Comparison of ENCODE assay signal across 23 cellular contexts in genomic region chr7:45479781-45480180, GRCh38.
"Had no signal": no experiment of that assay in that cellular context is flagged by ENCODE, and none has a peak within 500 bp of the region (broad histone marks: within the 10 kb centered on the region; RNA-seq: fewer than 3 reads in every experiment).

No MANE protein-coding gene starts in this region.

- H3K4me3 ChIP-seq: esophagus squamous epithelium, gastrocnemius medialis, heart right ventricle, left lung, lower lobe of right lung, mucosa of descending colon had no signal

- DNase-seq: cortex of kidney; effector CD8-positive, alpha-beta T cell; effector memory CD8-positive, alpha-beta T cell; endodermal cell; erythroblast; esophagus squamous epithelium; foreskin fibroblast; foreskin melanocyte; gastrocnemius medialis; glutamatergic neuron; head of caudate nucleus; heart right ventricle; hippocampal formation; left cardiac atrium; left lung; left ventricle myocardium superior; lower lobe of right lung; mesenchymal stem cell; mucosa of descending colon; naive B cell; naive thymus-derived CD8-positive, alpha-beta T cell had no signal

- H3K36me3 ChIP-seq: esophagus squamous epithelium, gastrocnemius medialis, heart right ventricle, left lung, lower lobe of right lung had no signal

- ATAC-seq: effector memory CD8-positive, alpha-beta T cell; esophagus mucosa; gastrocnemius medialis; heart right ventricle; left cardiac atrium; left lung; left ventricle myocardium superior; lower lobe of right lung; mucosa of descending colon; naive thymus-derived CD8-positive, alpha-beta T cell had no signal

- H3K4me1 ChIP-seq: esophagus squamous epithelium, gastrocnemius medialis, heart right ventricle, left lung, lower lobe of right lung had no signal

- H3K9me3 ChIP-seq: esophagus squamous epithelium, gastrocnemius medialis, heart right ventricle, left lung, lower lobe of right lung, mucosa of descending colon had no signal

- H3K27ac ChIP-seq: epithelial cell of prostate, esophagus squamous epithelium, gastrocnemius medialis, heart right ventricle, left lung, lower lobe of right lung had no signal

- H3K27me3 ChIP-seq: esophagus squamous epithelium, gastrocnemius medialis, heart right ventricle, left lung had no signal
